1 cellular context compared by ENCODE assay signal in the genomic region with DNA sequence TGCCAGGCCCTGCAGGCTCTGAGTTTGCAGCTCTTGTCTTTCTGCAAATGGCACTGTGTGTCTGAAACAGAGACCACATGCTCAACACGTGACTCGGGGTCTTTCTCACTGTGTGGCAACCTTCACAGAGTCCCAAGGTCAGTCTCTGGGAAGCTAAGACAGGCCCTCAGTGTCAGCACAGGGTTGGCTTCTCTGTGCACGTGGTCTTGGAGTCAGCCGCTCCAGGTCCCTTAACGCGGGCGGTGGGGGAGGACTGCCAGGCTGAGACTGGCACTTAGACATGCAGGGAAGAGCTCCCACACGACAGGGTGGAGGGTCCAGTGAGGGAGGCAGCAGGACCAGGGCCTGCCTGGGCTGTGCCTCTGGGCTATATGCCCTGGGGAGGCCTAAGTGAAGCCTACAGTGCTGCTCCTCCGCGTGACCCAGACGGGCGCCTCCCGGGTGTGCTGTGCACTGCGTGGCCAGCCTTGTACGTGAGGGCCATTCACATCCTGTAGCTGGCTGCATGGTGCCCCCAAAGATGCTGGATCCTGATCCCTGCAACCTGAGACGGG.
TF ChIP-seq lines count a peak whose summit lies in the region.

No MANE protein-coding gene starts in this region.

TF ChIP-seq in HepG2, 621 proteins besides CTCF, POLR2A, EP300 and RAD21 (continued from another document):
- TF ChIP-seq ZNF430 (CRISPR knock-in tag; IDR thresholded peaks at IDR 0.05) (0 out of 2 replicates have a peak, but pooled peaks have one; percentile 62), RXRA (CRISPR knock-in tag; IDR thresholded peaks at IDR 0.05) (0 out of 2 replicates have a peak, but pooled peaks have one; percentile 14), ETV6 (CRISPR knock-in tag; conservative IDR thresholded peaks at IDR 0.05) (no peak), ZNF816 (CRISPR knock-in tag; IDR thresholded peaks at IDR 0.05; ENCODE audit: borderline replicate concordance) (no peak), FOXA3 (CRISPR knock-in tag; IDR thresholded peaks at IDR 0.05) (no peak), ZC3H4 (CRISPR knock-in tag; IDR thresholded peaks at IDR 0.05; ENCODE audit: borderline replicate concordance) (no peak), TMF1 (CRISPR knock-in tag; IDR thresholded peaks at IDR 0.05; ENCODE audit: low read depth) (peak; percentile 66; the same call in 1 of the 2 replicates), FOXK2 (IDR thresholded peaks at IDR 0.05) (no peak), BORCS8-MEF2B (CRISPR knock-in tag; IDR thresholded peaks at IDR 0.05) (peak; percentile 46; the same call in 1 of the 2 replicates), HIVEP1 (CRISPR knock-in tag; IDR thresholded peaks at IDR 0.05) (no peak), ARNTL (CRISPR knock-in tag; IDR thresholded peaks at IDR 0.05) (peak; percentile 62; the same call in 1 of the 2 replicates)
- TF ChIP-seq, protein P1, sequence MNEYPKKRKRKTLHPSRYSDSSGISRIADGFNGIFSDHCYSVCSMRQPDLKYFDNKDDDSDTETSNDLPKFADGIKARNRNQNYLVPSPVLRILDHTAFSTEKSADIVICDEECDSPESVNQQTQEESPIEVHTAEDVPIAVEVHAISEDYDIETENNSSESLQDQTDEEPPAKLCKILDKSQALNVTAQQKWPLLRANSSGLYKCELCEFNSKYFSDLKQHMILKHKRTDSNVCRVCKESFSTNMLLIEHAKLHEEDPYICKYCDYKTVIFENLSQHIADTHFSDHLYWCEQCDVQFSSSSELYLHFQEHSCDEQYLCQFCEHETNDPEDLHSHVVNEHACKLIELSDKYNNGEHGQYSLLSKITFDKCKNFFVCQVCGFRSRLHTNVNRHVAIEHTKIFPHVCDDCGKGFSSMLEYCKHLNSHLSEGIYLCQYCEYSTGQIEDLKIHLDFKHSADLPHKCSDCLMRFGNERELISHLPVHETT (CRISPR knock-in tag; conservative IDR thresholded peaks at IDR 0.05), result no peak
- TF ChIP-seq, protein P2, sequence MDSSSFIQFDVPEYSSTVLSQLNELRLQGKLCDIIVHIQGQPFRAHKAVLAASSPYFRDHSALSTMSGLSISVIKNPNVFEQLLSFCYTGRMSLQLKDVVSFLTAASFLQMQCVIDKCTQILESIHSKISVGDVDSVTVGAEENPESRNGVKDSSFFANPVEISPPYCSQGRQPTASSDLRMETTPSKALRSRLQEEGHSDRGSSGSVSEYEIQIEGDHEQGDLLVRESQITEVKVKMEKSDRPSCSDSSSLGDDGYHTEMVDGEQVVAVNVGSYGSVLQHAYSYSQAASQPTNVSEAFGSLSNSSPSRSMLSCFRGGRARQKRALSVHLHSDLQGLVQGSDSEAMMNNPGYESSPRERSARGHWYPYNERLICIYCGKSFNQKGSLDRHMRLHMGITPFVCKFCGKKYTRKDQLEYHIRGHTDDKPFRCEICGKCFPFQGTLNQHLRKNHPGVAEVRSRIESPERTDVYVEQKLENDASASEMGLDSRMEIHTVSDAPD (CRISPR knock-in tag; IDR thresholded peaks at IDR 0.05), result no peak
- TF ChIP-seq, protein P3, sequence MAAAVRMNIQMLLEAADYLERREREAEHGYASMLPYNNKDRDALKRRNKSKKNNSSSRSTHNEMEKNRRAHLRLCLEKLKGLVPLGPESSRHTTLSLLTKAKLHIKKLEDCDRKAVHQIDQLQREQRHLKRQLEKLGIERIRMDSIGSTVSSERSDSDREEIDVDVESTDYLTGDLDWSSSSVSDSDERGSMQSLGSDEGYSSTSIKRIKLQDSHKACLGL (CRISPR knock-in tag; IDR thresholded peaks at IDR 0.05), result no peak
- TF ChIP-seq, protein P4, sequence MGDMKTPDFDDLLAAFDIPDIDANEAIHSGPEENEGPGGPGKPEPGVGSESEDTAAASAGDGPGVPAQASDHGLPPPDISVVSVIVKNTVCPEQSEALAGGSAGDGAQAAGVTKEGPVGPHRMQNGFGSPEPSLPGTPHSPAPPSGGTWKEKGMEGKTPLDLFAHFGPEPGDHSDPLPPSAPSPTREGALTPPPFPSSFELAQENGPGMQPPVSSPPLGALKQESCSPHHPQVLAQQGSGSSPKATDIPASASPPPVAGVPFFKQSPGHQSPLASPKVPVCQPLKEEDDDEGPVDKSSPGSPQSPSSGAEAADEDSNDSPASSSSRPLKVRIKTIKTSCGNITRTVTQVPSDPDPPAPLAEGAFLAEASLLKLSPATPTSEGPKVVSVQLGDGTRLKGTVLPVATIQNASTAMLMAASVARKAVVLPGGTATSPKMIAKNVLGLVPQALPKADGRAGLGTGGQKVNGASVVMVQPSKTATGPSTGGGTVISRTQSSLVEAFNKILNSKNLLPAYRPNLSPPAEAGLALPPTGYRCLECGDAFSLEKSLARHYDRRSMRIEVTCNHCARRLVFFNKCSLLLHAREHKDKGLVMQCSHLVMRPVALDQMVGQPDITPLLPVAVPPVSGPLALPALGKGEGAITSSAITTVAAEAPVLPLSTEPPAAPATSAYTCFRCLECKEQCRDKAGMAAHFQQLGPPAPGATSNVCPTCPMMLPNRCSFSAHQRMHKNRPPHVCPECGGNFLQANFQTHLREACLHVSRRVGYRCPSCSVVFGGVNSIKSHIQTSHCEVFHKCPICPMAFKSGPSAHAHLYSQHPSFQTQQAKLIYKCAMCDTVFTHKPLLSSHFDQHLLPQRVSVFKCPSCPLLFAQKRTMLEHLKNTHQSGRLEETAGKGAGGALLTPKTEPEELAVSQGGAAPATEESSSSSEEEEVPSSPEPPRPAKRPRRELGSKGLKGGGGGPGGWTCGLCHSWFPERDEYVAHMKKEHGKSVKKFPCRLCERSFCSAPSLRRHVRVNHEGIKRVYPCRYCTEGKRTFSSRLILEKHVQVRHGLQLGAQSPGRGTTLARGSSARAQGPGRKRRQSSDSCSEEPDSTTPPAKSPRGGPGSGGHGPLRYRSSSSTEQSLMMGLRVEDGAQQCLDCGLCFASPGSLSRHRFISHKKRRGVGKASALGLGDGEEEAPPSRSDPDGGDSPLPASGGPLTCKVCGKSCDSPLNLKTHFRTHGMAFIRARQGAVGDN (CRISPR knock-in tag; IDR thresholded peaks at IDR 0.05), result peak; percentile 84
- TF ChIP-seq, protein P5, sequence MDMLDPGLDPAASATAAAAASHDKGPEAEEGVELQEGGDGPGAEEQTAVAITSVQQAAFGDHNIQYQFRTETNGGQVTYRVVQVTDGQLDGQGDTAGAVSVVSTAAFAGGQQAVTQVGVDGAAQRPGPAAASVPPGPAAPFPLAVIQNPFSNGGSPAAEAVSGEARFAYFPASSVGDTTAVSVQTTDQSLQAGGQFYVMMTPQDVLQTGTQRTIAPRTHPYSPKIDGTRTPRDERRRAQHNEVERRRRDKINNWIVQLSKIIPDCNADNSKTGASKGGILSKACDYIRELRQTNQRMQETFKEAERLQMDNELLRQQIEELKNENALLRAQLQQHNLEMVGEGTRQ (IDR thresholded peaks at IDR 0.05; ENCODE audit: low read depth, low read length), result peak; percentile 59
- TF ChIP-seq, protein P5 (CRISPR knock-in tag; IDR thresholded peaks at IDR 0.05; ENCODE audit: borderline replicate concordance), result peak; percentile 76; the same call in 1 of the 2 replicates
- TF ChIP-seq, protein P6, sequence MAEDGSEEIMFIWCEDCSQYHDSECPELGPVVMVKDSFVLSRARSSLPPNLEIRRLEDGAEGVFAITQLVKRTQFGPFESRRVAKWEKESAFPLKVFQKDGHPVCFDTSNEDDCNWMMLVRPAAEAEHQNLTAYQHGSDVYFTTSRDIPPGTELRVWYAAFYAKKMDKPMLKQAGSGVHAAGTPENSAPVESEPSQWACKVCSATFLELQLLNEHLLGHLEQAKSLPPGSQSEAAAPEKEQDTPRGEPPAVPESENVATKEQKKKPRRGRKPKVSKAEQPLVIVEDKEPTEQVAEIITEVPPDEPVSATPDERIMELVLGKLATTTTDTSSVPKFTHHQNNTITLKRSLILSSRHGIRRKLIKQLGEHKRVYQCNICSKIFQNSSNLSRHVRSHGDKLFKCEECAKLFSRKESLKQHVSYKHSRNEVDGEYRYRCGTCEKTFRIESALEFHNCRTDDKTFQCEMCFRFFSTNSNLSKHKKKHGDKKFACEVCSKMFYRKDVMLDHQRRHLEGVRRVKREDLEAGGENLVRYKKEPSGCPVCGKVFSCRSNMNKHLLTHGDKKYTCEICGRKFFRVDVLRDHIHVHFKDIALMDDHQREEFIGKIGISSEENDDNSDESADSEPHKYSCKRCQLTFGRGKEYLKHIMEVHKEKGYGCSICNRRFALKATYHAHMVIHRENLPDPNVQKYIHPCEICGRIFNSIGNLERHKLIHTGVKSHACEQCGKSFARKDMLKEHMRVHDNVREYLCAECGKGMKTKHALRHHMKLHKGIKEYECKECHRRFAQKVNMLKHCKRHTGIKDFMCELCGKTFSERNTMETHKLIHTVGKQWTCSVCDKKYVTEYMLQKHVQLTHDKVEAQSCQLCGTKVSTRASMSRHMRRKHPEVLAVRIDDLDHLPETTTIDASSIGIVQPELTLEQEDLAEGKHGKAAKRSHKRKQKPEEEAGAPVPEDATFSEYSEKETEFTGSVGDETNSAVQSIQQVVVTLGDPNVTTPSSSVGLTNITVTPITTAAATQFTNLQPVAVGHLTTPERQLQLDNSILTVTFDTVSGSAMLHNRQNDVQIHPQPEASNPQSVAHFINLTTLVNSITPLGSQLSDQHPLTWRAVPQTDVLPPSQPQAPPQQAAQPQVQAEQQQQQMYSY (CRISPR knock-in tag; IDR thresholded peaks at IDR 0.05), result no peak
TF ChIP-seq in HepG2: peak in this region for 38.
